In genomic region chr12:40104461-40105264, GRCh38 we compare ENCODE assay signal across 8 cellular contexts. TPM values are rescaled to one million over a fixed set of nuclear protein-coding genes. Genes with fewer than 3 reads are reported as not detected.
A peak's percentile ranks its signal among the peaks of the same experiment; 100 is the strongest.
DNase-seq lines count a peak whose midpoint lies in the region; ATAC-seq and TF ChIP-seq lines count a peak whose summit lies in the region.

No MANE protein-coding gene starts in this region.

- no peak overlapping the region for H3K27ac Mint-ChIP-seq in neural progenitor cell

- intact Hi-C loops in PC-3 (cut with micrococcal nuclease) = no loop called here

- H3F3A ChIP-seq in PC-3 (ENCODE audit: low read length, unreplicated experiment) (no peaks in the 10 kb centered on the region), neural progenitor cell (ENCODE audit: low read depth) (peaks cover 13% of the 10 kb centered on the region)

- DNase-seq in NCI-H2227 (lab: John Stamatoyannopoulos, UW; ENCODE audit: unreplicated experiment) (peak; percentile 3), NCI-H2227 treated with DMSO at 0.1 percent for 48 hours (lab: John Stamatoyannopoulos, UW) (no peak), PC-3 (no peak), neural progenitor cell (ENCODE audit: low spot score) (peak; percentile 26), NCI-H2081 treated with DMSO at 0.1 percent for 48 hours (lab: John Stamatoyannopoulos, UW) (no peak)

- no peak for ATAC-seq in PC-3
- ATAC-seq in HG02623 (IDR thresholded peaks at IDR 0.05; ENCODE audit: unreplicated experiment) = no peak
- ATAC-seq in GM19397 (IDR thresholded peaks at IDR 0.05; ENCODE audit: unreplicated experiment) = no peak

- peak overlapping the region; percentile 95 for H2AFZ ChIP-seq in PC-3 (ENCODE audit: low read length)
- peak overlapping the region; percentile 93 for H2AFZ ChIP-seq in neural progenitor cell (replicated peaks)

- H3K4me1 ChIP-seq in PC-3 (ENCODE audit: insufficient read depth, low read length) (0 out of 2 replicates have a peak, but pooled peaks cover 4% of the 10 kb centered on the region), endocrine pancreas (ENCODE audit: control insufficient read depth, insufficient read depth, low read length) (peaks cover 19% of the 10 kb centered on the region), neural progenitor cell (peaks cover 6% of the 10 kb centered on the region)

- H3K4me3 ChIP-seq in PC-3 (ENCODE audit: low read length) (peak overlapping the region; percentile 80), endocrine pancreas (ENCODE audit: control insufficient read depth, insufficient read depth, low read length) (peak overlapping the region; percentile 96), neural progenitor cell (peak overlapping the region; percentile 79)

- H3K9me3 Mint-ChIP-seq in neural progenitor cell = no peaks in the 10 kb centered on the region

- BruUV-seq in PC-3 (replicated peaks; lab: Mats Ljungman, UMichigan) = no TSS peak

- no peak overlapping the region for H3K27ac ChIP-seq in PC-3 (ENCODE audit: low read length)
- H3K27ac ChIP-seq in neural progenitor cell = no peak overlapping the region

- no peaks in the 10 kb centered on the region for H3K79me2 ChIP-seq in PC-3 (ENCODE audit: low read length)
- no peaks in the 10 kb centered on the region for H3K79me2 ChIP-seq in neural progenitor cell (ENCODE audit: low read depth)

- no peaks in the 10 kb centered on the region for H3K27me3 ChIP-seq in PC-3 (ENCODE audit: low read length)
- no peaks in the 10 kb centered on the region for H3K27me3 ChIP-seq in endocrine pancreas (ENCODE audit: control insufficient read depth, insufficient read depth, low read length)
- H3K27me3 ChIP-seq in neural progenitor cell = peaks cover 26% of the 10 kb centered on the region

- CTCF ChIA-PET in PC-3 (lab: Charles Lee) = no interaction called here

- H3K27me3 Mint-ChIP-seq in neural progenitor cell (ENCODE audit: insufficient read depth, low read depth) = peaks cover 3% of the 10 kb centered on the region

- TF ChIP-seq CTCF in PC-3 (conservative IDR thresholded peaks at IDR 0.05; ENCODE audit: low read depth, low read length) (no peak), neural progenitor cell (IDR thresholded peaks at IDR 0.05) (no peak)

- H3K4me2 ChIP-seq in PC-3 (ENCODE audit: low read length) (peak overlapping the region; percentile 80), neural progenitor cell (peak overlapping the region; percentile 87)

- peaks cover 3% of the 10 kb centered on the region for H3K36me3 Mint-ChIP-seq in neural progenitor cell

- H3K36me3 ChIP-seq in PC-3 (ENCODE audit: low read depth, low read length) (no peaks in the 10 kb centered on the region), endocrine pancreas (ENCODE audit: control insufficient read depth, insufficient read depth, low read length) (no peaks in the 10 kb centered on the region), neural progenitor cell (no peaks in the 10 kb centered on the region)

- H3K4me3 Mint-ChIP-seq in neural progenitor cell = peak overlapping the region; percentile 86

- H4K20me1 ChIP-seq in PC-3 (ENCODE audit: low read length) (no peaks in the 10 kb centered on the region), neural progenitor cell (ENCODE audit: low read depth) (peaks cover 11% of the 10 kb centered on the region)

- POLR2A ChIA-PET in PC-3 (lab: Charles Lee; ENCODE audit: unreplicated experiment) = no interaction called here

- peaks cover 28% of the 10 kb centered on the region for H3K4me1 Mint-ChIP-seq in neural progenitor cell

- H3K9ac ChIP-seq in PC-3 (ENCODE audit: low read length) = peak overlapping the region; percentile 45; the same call in 1 of the 2 replicates
- peak overlapping the region; percentile 70 for H3K9ac ChIP-seq in endocrine pancreas (ENCODE audit: control insufficient read depth, insufficient read depth, low read length)
- no peak overlapping the region for H3K9ac ChIP-seq in neural progenitor cell

- H3K9me3 ChIP-seq in PC-3 (ENCODE audit: low read length) (no peaks in the 10 kb centered on the region), endocrine pancreas (ENCODE audit: control insufficient read depth, low read length) (no peaks in the 10 kb centered on the region), neural progenitor cell (ENCODE audit: low read depth) (no peaks in the 10 kb centered on the region)

- no peaks in the 10 kb centered on the region for H3K9me2 ChIP-seq in PC-3 (replicated peaks; ENCODE audit: low read length)

RNA-seq across cellular contexts. Expression of gene SLC2A13, which starts 1.2 kb away (rescaled TPM):
- 3.2 and 3.4 TPM in 2 replicates for total RNA-seq in PC-3 (2014; rRNA removed)
- 10.5 and 11.1 TPM in 2 replicates for total RNA-seq in neural progenitor cell (ENCODE audit: low replicate concordance)

Comparison
In these comparisons a context has a peak if more than half of its experiments do, and no peak if none do; other contexts are left out.
1. DNase-seq: peak in NCI-H2227 (single experiment) and neural progenitor cell (single experiment); none in NCI-H2227 treated with DMSO at 0.1 percent for 48 hours (single experiment), PC-3 (single experiment) and NCI-H2081 treated with DMSO at 0.1 percent for 48 hours (single experiment).
2. Peak in every context shown above with its lines, with median percentiles within 50 percentile points of each other: H3K4me3 ChIP-seq.